ENCODE assay signal across 22 cellular contexts in genomic region chr3:195122261-195122660, GRCh38.
"Had no signal": no experiment of that assay in that cellular context is flagged by ENCODE, and none has a peak within 500 bp of the region (broad histone marks: within the 10 kb centered on the region; RNA-seq: fewer than 3 reads in every experiment).

No MANE protein-coding gene starts in this region.

- H3K9me3 Mint-ChIP-seq: memory B cell; naive thymus-derived CD4-positive, alpha-beta T cell; natural killer cell treated with Interleukin-12 subunit alpha and Interleukin-12 subunit beta and Interleukin-15 and Interleukin-18, amount 100 ng/mL, for 72 hours; neural crest cell; stimulated activated naive CD8-positive, alpha-beta T cell treated with anti-CD3 and anti-CD28 coated beads, Interleukin-15, amount 100 ng/mL, for 72 hours; type B pancreatic cell had no signal

- DNase-seq: hippocampal formation; kidney glomerular epithelial cell; left cardiac atrium; left ventricle myocardium superior; midbrain; mucosa of descending colon; naive thymus-derived CD4-positive, alpha-beta T cell; nucleus accumbens; stimulated activated CD4-positive, alpha-beta T cell treated with anti-CD3 and anti-CD28 coated beads, Interleukin-12 subunit alpha, Interleukin-12 subunit beta, amount 100 ng/mL, for 4 hours; stimulated activated CD4-positive, alpha-beta T cell treated with anti-CD3 and anti-CD28 coated beads, Interleukin-15, amount 100 ng/mL, for 24 hours; stimulated activated CD4-positive, alpha-beta T cell treated with anti-CD3 and anti-CD28 coated beads, Interleukin-2, amount 100 ng/mL, for 24 hours; stimulated activated CD4-positive, alpha-beta T cell treated with anti-CD3 and anti-CD28 coated beads, Interleukin-4, amount 100 ng/mL, for 1 hour; stimulated activated naive CD4-positive, alpha-beta T cell; stimulated activated naive CD8-positive, alpha-beta T cell treated with anti-CD3 and anti-CD28 coated beads, Interleukin-15, amount 100 ng/mL, for 72 hours; substantia nigra; uterus had no signal

- H3K27ac Mint-ChIP-seq: memory B cell; naive thymus-derived CD4-positive, alpha-beta T cell; type B pancreatic cell had no signal

- H3K36me3 Mint-ChIP-seq: naive thymus-derived CD4-positive, alpha-beta T cell; natural killer cell treated with Interleukin-12 subunit alpha and Interleukin-12 subunit beta and Interleukin-15 and Interleukin-18, amount 100 ng/mL, for 72 hours; type B pancreatic cell had no signal

- H3K27me3 Mint-ChIP-seq: memory B cell; naive thymus-derived CD4-positive, alpha-beta T cell; natural killer cell treated with Interleukin-12 subunit alpha and Interleukin-12 subunit beta and Interleukin-15 and Interleukin-18, amount 100 ng/mL, for 72 hours; stimulated activated naive CD8-positive, alpha-beta T cell treated with anti-CD3 and anti-CD28 coated beads, Interleukin-15, amount 100 ng/mL, for 72 hours; type B pancreatic cell had no signal

- H3K4me3 Mint-ChIP-seq: memory B cell; naive thymus-derived CD4-positive, alpha-beta T cell; natural killer cell treated with Interleukin-12 subunit alpha and Interleukin-12 subunit beta and Interleukin-15 and Interleukin-18, amount 100 ng/mL, for 72 hours; neural crest cell; stimulated activated naive CD8-positive, alpha-beta T cell treated with anti-CD3 and anti-CD28 coated beads, Interleukin-15, amount 100 ng/mL, for 72 hours; type B pancreatic cell had no signal

- ATAC-seq: left cardiac atrium; left lobe of liver; left ventricle myocardium superior; mucosa of descending colon; naive thymus-derived CD4-positive, alpha-beta T cell; sciatic nerve; stimulated activated naive CD8-positive, alpha-beta T cell treated with anti-CD3 and anti-CD28 coated beads, Interleukin-15, amount 100 ng/mL, for 72 hours had no signal
